8 cellular contexts compared by ENCODE assay signal in genomic region chr1:38858833-38859560, GRCh38. TPM values are rescaled to one million over a fixed set of nuclear protein-coding genes. Genes with fewer than 3 reads are reported as not detected.
DNase-seq lines count a peak whose midpoint lies in the region; ATAC-seq, FAIRE-seq and TF ChIP-seq lines count a peak whose summit lies in the region.

No MANE protein-coding gene starts in this region.

- H3K9me3 Mint-ChIP-seq in osteocyte (ENCODE audit: unreplicated experiment) = no peaks in the 10 kb centered on the region

- peak overlapping the region; percentile 81 for H3K27ac Mint-ChIP-seq in osteocyte (ENCODE audit: unreplicated experiment)

- H3K36me3 Mint-ChIP-seq in osteocyte (ENCODE audit: unreplicated experiment) = peaks cover 17% of the 10 kb centered on the region

- peak overlapping the region; percentile 93 for H3K4me3 ChIP-seq in BJ (ENCODE audit: low read depth, low read length)

- H3K4me1 Mint-ChIP-seq in osteocyte (ENCODE audit: unreplicated experiment) = peaks cover 56% of the 10 kb centered on the region

- intact Hi-C loops in Right ventricle myocardium superior (cut with DNase I) = no loop called here

- FAIRE-seq in GM19239 (lab: Jason Lieb, UNC) (peak; percentile 76), RCC 7860 (lab: Jason Lieb, UNC) (no peak)

- TF ChIP-seq CTCF in BJ (IDR thresholded peaks at IDR 0.05; ENCODE audit: insufficient read depth, low read depth, low read length) (no peak), osteocyte (IDR thresholded peaks at IDR 0.05) (no peak)

- ATAC-seq in HG03342 (IDR thresholded peaks at IDR 0.05; ENCODE audit: unreplicated experiment) = peak; percentile 31
- ATAC-seq in Right ventricle myocardium superior (ENCODE audit: poor library complexity) = peak; percentile 42

- DNase-seq in BJ (ENCODE audit: low read depth) = peak; percentile 13
- DNase-seq in GM19239 (ENCODE audit: insufficient read length, low spot score) = no peak
- DNase-seq in RCC 7860 (ENCODE audit: low spot score) = peak; percentile 41
- peak; percentile 41 for DNase-seq in activated naive CD4-positive, alpha-beta T cell treated with anti-CD3 and anti-CD28 coated beads, Interleukin-2, amount 50 U/mL, for 16 hours
- DNase-seq in Right ventricle myocardium superior = peak; percentile 79
- DNase-seq in osteocyte (ENCODE audit: extremely low spot score, unreplicated experiment) = peak; percentile 86
- DNase-seq in ureter (ENCODE audit: low spot score) = peak; percentile 51

- POLR2A ChIA-PET in BJ (lab: Charles Lee) = no interaction called here

- H3K27me3 ChIP-seq in BJ (ENCODE audit: control insufficient read depth, insufficient read depth, low read length) = no peaks in the 10 kb centered on the region

- CTCF ChIA-PET in BJ (lab: Yijun Ruan, JAX) = interaction anchor here (0.7 to 0.8 kb wide), 2 partner anchors 9 to 233 kb away, joined by 3 read pairs; no protein-coding TSS in a partner anchor

- H3K4me3 Mint-ChIP-seq in osteocyte (ENCODE audit: unreplicated experiment) = peak overlapping the region; percentile 95

- no peaks in the 10 kb centered on the region for H3K27me3 Mint-ChIP-seq in osteocyte (ENCODE audit: unreplicated experiment)

- peaks cover 6% of the 10 kb centered on the region for H3K36me3 ChIP-seq in BJ (ENCODE audit: control insufficient read depth, insufficient read depth, low read length)

RNA-seq across cellular contexts. Expression of gene RRAGC, which starts 0.6 kb away (rescaled TPM):
- polyA plus RNA-seq in BJ (2011; rRNA removed) = 6.5 and 11.1 TPM in 2 replicates
- 4.5 and 7.9 TPM in 2 replicates for polyA minus RNA-seq in BJ (2011; rRNA and poly(A)+ RNA removed)
- 22.0 TPM for total RNA-seq in Right ventricle myocardium superior
- total RNA-seq in osteocyte = 54.3 and 63.4 TPM in 2 replicates
- total RNA-seq in ureter = 22.0 TPM

RNA-seq across cellular contexts. Expression of gene MYCBP, which starts 14.2 kb away (rescaled TPM):
- polyA plus RNA-seq in BJ (2011; rRNA removed) = 11.2 and 18.4 TPM in 2 replicates
- 3.9 and 4.0 TPM in 2 replicates for polyA minus RNA-seq in BJ (2011; rRNA and poly(A)+ RNA removed)
- total RNA-seq in Right ventricle myocardium superior (14.1 TPM), osteocyte (2.3 and 3.0 TPM in 2 replicates), ureter (29.6 TPM)

RNA-seq across cellular contexts. Expression of gene GJA9, which starts 22.4 kb away (rescaled TPM):
- 0.05 TPM in 1 of 2 replicates, not detected in the other for polyA plus RNA-seq in BJ (2011; rRNA removed)
- polyA minus RNA-seq in BJ (2011; rRNA and poly(A)+ RNA removed) = not detected in 2 replicates
- total RNA-seq in Right ventricle myocardium superior (not detected), osteocyte (not detected in 2 replicates), ureter (0.42 TPM)
